24 cellular contexts compared by ENCODE assay signal in genomic region chr10:124006526-124006925, GRCh38.
A peak's percentile ranks its signal among the peaks of the same experiment; 100 is the strongest.
DNase-seq lines count a peak whose midpoint lies in the region; ATAC-seq, FAIRE-seq and TF ChIP-seq lines count a peak whose summit lies in the region.
"Had no signal": no experiment of that assay in that cellular context is flagged by ENCODE, and none has a peak within 500 bp of the region (broad histone marks: within the 10 kb centered on the region; RNA-seq: fewer than 3 reads in every experiment).

No MANE protein-coding gene starts in this region.

- no peaks in the 10 kb centered on the region for H3K9me3 ChIP-seq in BLaER1 treated with 17β-estradiol and CSF1 and Interleukin-3, amounts not matched to agents 10 nM and 100 nM (replicated peaks in 1 of 11)
- H3K9me3 ChIP-seq in muscle layer of colon (ENCODE audit: low read length) (no peaks in the 10 kb centered on the region), spleen (no peaks in the 10 kb centered on the region)
- H3K9me3 ChIP-seq: body of pancreas, gastrocnemius medialis, prostate gland had no signal

- peaks cover 88 to 100% (median 100%) of the 10 kb centered on the region in 11 experiments for H4K20me1 ChIP-seq in BLaER1 treated with 17β-estradiol and CSF1 and Interleukin-3, amounts not matched to agents 10 nM and 100 nM

- H3K4me3 ChIP-seq in BLaER1 treated with 17β-estradiol and CSF1 and Interleukin-3, amounts not matched to agents 10 nM and 100 nM = no peak overlapping the region
- H3K4me3 ChIP-seq in muscle layer of colon (ENCODE audit: low read depth in 1 of 2, low read length in 2 of 2) = no peak overlapping the region
- no peak overlapping the region for H3K4me3 ChIP-seq in spleen
- H3K4me3 ChIP-seq: body of pancreas, gastrocnemius medialis, hepatocyte, prostate gland had no signal

- H3K36me3 ChIP-seq in BLaER1 treated with 17β-estradiol and CSF1 and Interleukin-3, amounts not matched to agents 10 nM and 100 nM = peaks cover 65 to 100% (median 90%) of the 10 kb centered on the region in 11 experiments
- peaks cover 16% of the 10 kb centered on the region for H3K36me3 ChIP-seq in muscle layer of colon (ENCODE audit: insufficient read depth, low read length)
- H3K36me3 ChIP-seq in spleen = peaks cover 0 to 98% (median 35%) of the 10 kb centered on the region in 6 donors
- H3K36me3 ChIP-seq: prostate gland had no signal

- no peak overlapping the region for H3K27ac Mint-ChIP-seq in chondrocyte (ENCODE audit: unreplicated experiment)
- H3K27ac Mint-ChIP-seq: activated CD4-positive, alpha-beta memory T cell treated with anti-CD3 and anti-CD28 coated beads for 36 hours; activated T-cell treated with anti-CD3 and anti-CD28 coated beads, Interleukin-2, amount 50 U/mL, for 72 hours; B cell had no signal

- no peak for FAIRE-seq in frontal cortex (lab: Jason Lieb, UNC)
- FAIRE-seq: GM12892, urothelium cell line had no signal

- ATAC-seq in GM18873 (IDR thresholded peaks at IDR 0.05; ENCODE audit: low FRiP score, unreplicated experiment) = no peak
- ATAC-seq: activated T-cell treated with anti-CD3 and anti-CD28 coated beads, Interleukin-2, amount 50 U/mL, for 72 hours; body of pancreas; gastrocnemius medialis; Panc1; stimulated activated naive B cell treated with anti-CD40 and anti-IgM and Interleukin-4, amounts not matched to agents 10 μg/mL and 1 μg/mL and 100 μg/mL, for 72 hours had no signal

- intact Hi-C loops in spleen (cut with DNase I; ENCODE audit: low total_unique reads) = no loop called here

- H3K4me2 ChIP-seq in BLaER1 treated with 17β-estradiol and CSF1 and Interleukin-3, amounts not matched to agents 10 nM and 100 nM = peak overlapping the region; percentile 26 to 84 (median 62); a peak in 20 of 22 replicates
- H3K4me2 ChIP-seq: hepatocyte had no signal

- H3K9ac ChIP-seq in BLaER1 treated with 17β-estradiol and CSF1 and Interleukin-3, amounts not matched to agents 10 nM and 100 nM = peak overlapping the region in 6 of 11 experiments; percentile 6 to 56 (median 32); a peak in 5 of 22 replicates
- H3K9ac ChIP-seq in muscle layer of colon (ENCODE audit: low read length) = peak overlapping the region; percentile 6

- no peaks in the 10 kb centered on the region for H3K27me3 Mint-ChIP-seq in chondrocyte (ENCODE audit: low read depth)
- H3K27me3 Mint-ChIP-seq: activated CD4-positive, alpha-beta memory T cell treated with anti-CD3 and anti-CD28 coated beads for 36 hours; B cell; IgD-negative memory B cell; stimulated activated naive B cell treated with anti-CD40 and anti-IgM and Interleukin-4, amounts not matched to agents 10 μg/mL and 1 μg/mL and 100 μg/mL, for 72 hours had no signal

- TF ChIP-seq CTCF in chondrocyte (IDR thresholded peaks at IDR 0.05) (no peak), spleen (IDR thresholded peaks at IDR 0.05 in 8 of 11, conservative IDR thresholded peaks at IDR 0.05 in 3 of 11) (no peak)

- peaks cover 33% of the 10 kb centered on the region for H3K36me3 Mint-ChIP-seq in chondrocyte (ENCODE audit: low read depth)
- H3K36me3 Mint-ChIP-seq: activated CD4-positive, alpha-beta memory T cell treated with anti-CD3 and anti-CD28 coated beads for 36 hours had no signal

- no peak overlapping the region for H3K4me3 Mint-ChIP-seq in chondrocyte (ENCODE audit: unreplicated experiment)
- H3K4me3 Mint-ChIP-seq: activated CD4-positive, alpha-beta memory T cell treated with anti-CD3 and anti-CD28 coated beads for 36 hours; activated T-cell treated with anti-CD3 and anti-CD28 coated beads, Interleukin-2, amount 50 U/mL, for 72 hours; B cell; IgD-negative memory B cell; stimulated activated naive B cell treated with anti-CD40 and anti-IgM and Interleukin-4, amounts not matched to agents 10 μg/mL and 1 μg/mL and 100 μg/mL, for 72 hours had no signal

- peaks cover 53 to 100% (median 69%) of the 10 kb centered on the region in 10 experiments for H3K4me1 ChIP-seq in BLaER1 treated with 17β-estradiol and CSF1 and Interleukin-3, amounts not matched to agents 10 nM and 100 nM
- peaks cover 76% of the 10 kb centered on the region for H3K4me1 ChIP-seq in muscle layer of colon (ENCODE audit: insufficient read depth, low read length)
- H3K4me1 ChIP-seq in spleen = peaks cover 0 to 20% (median 4%) of the 10 kb centered on the region in 6 donors
- H3K4me1 ChIP-seq: body of pancreas, prostate gland had no signal

- peak; percentile 34 for DNase-seq in chondrocyte (ENCODE audit: low spot score)
- DNase-seq in spleen = peak; percentile 32
- DNase-seq in frontal cortex (ENCODE audit: low spot score in 2 of 2) = no peak
- no peak for DNase-seq in AG20443 (ENCODE audit: low spot score)
- DNase-seq: activated naive CD4-positive, alpha-beta T cell treated with Interleukin-2 at 50 U/mL for 16 hours; activated T-cell treated with anti-CD3 and anti-CD28 coated beads, Interleukin-2, amount 50 U/mL, for 72 hours; dermis blood vessel endothelial cell; NCI-H1436 treated with DMSO at 0.1 percent for 48 hours; SHP77 treated with DMSO at 0.1 percent for 48 hours; stimulated activated naive B cell treated with anti-CD40 and anti-IgM and Interleukin-4, amounts not matched to agents 10 μg/mL and 1 μg/mL and 100 μg/mL, for 72 hours; T-helper 2 cell had no signal

- H3K27ac ChIP-seq in BLaER1 treated with 17β-estradiol and CSF1 and Interleukin-3, amounts not matched to agents 10 nM and 100 nM = no peak overlapping the region
- H3K27ac ChIP-seq in muscle layer of colon (ENCODE audit: low read depth, low read length) = peak overlapping the region; percentile 87
- peak overlapping the region in 3 of 8 donors; percentile 7 to 33 (median 8) for H3K27ac ChIP-seq in spleen
- H3K27ac ChIP-seq: body of pancreas, gastrocnemius medialis, hepatocyte had no signal

- no peak for TF ChIP-seq POLR2A in spleen (IDR thresholded peaks at IDR 0.05)

- 79 to 93% (median 87%) methylated on average over 7 of the region's 7 CpGs for WGBS in spleen, 5 donors

- peaks cover 20% of the 10 kb centered on the region for H3K4me1 Mint-ChIP-seq in chondrocyte (ENCODE audit: low read depth)
- H3K4me1 Mint-ChIP-seq: B cell; IgD-negative memory B cell; stimulated activated naive B cell treated with anti-CD40 and anti-IgM and Interleukin-4, amounts not matched to agents 10 μg/mL and 1 μg/mL and 100 μg/mL, for 72 hours had no signal

- no peaks in the 10 kb centered on the region for H3K27me3 ChIP-seq in BLaER1 treated with 17β-estradiol and CSF1 and Interleukin-3, amounts not matched to agents 10 nM and 100 nM
- H3K27me3 ChIP-seq in muscle layer of colon (ENCODE audit: control insufficient read depth in 1 of 2, insufficient read depth in 2 of 2, low read length in 2 of 2) (no peaks in the 10 kb centered on the region), spleen (replicated peaks in 1 of 7) (no peaks in the 10 kb centered on the region)
- H3K27me3 ChIP-seq: body of pancreas, gastrocnemius medialis, hepatocyte had no signal

- H3K9me3 Mint-ChIP-seq in chondrocyte (ENCODE audit: low read depth) = no peaks in the 10 kb centered on the region
- H3K9me3 Mint-ChIP-seq: activated CD4-positive, alpha-beta memory T cell treated with anti-CD3 and anti-CD28 coated beads for 36 hours; activated T-cell treated with anti-CD3 and anti-CD28 coated beads, Interleukin-2, amount 50 U/mL, for 72 hours; IgD-negative memory B cell; stimulated activated naive B cell treated with anti-CD40 and anti-IgM and Interleukin-4, amounts not matched to agents 10 μg/mL and 1 μg/mL and 100 μg/mL, for 72 hours had no signal

Comparison
In these comparisons a context has a peak if more than half of its experiments do, and no peak if none do; other contexts are left out.
1. DNase-seq: peak in chondrocyte (single experiment) and spleen (single experiment); none in frontal cortex (0 of 2) and AG20443 (single experiment).